In the genomic region with DNA sequence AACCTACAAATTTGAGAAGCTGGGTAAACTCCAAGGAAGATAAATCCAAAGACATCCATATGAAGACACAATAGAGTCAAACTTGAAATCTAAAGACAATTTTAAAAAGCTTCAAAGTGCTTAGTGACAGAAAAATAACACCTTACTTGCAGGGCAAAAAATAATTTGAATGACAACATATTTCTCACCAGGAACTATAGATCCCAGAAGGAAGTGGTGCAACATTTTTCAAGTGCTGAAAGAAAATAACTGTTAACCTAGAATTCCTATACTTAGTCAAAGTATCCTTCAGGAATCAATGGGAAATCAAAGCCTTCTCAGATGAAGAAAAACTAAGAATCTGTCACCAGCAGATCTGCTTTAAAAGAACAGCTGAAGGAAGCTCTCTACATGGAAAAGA, we compare ENCODE assay signal across 26 cellular contexts.
"Had no signal": no experiment of that assay in that cellular context is flagged by ENCODE, and none has a peak within 500 bp of the region (broad histone marks: within the 10 kb centered on the region; RNA-seq: fewer than 3 reads in every experiment).

No MANE protein-coding gene starts in this region.

- H3K9me3 Mint-ChIP-seq: effector memory CD8-positive, alpha-beta T cell had no signal

- FAIRE-seq: colon, endometrium, keratinocyte had no signal

- DNase-seq: effector CD8-positive, alpha-beta T cell; effector memory CD8-positive, alpha-beta T cell; endodermal cell; erythroblast; esophagus squamous epithelium; foreskin fibroblast; foreskin melanocyte; gastrocnemius medialis; glutamatergic neuron; head of caudate nucleus; heart right ventricle; hippocampal formation; left cardiac atrium; left lung; left ventricle myocardium superior; lower lobe of right lung; mesendoderm; midbrain; naive thymus-derived CD4-positive, alpha-beta T cell had no signal

- H3K9me3 ChIP-seq: esophagus squamous epithelium, gastrocnemius medialis had no signal

- H3K27ac ChIP-seq: coronary artery, epithelial cell of prostate, esophagus squamous epithelium, gastrocnemius medialis, heart right ventricle, left lung, lower lobe of right lung had no signal

- H3K4me1 Mint-ChIP-seq: endodermal cell; naive thymus-derived CD4-positive, alpha-beta T cell had no signal

- ATAC-seq: effector memory CD8-positive, alpha-beta T cell; esophagus mucosa; gastrocnemius medialis; heart right ventricle; left cardiac atrium; left lung; left ventricle myocardium superior; lower lobe of right lung; naive thymus-derived CD4-positive, alpha-beta T cell had no signal

- H3K4me3 ChIP-seq: coronary artery, esophagus squamous epithelium, gastrocnemius medialis, heart right ventricle, left lung, lower lobe of right lung had no signal

- H3K4me3 Mint-ChIP-seq: effector memory CD8-positive, alpha-beta T cell; endodermal cell; memory B cell; naive thymus-derived CD4-positive, alpha-beta T cell had no signal

- H3K27ac Mint-ChIP-seq: effector memory CD8-positive, alpha-beta T cell; endodermal cell; memory B cell; naive thymus-derived CD4-positive, alpha-beta T cell had no signal

- H3K36me3 ChIP-seq: esophagus squamous epithelium, gastrocnemius medialis, heart right ventricle, left lung, lower lobe of right lung had no signal

- H3K27me3 Mint-ChIP-seq: effector memory CD8-positive, alpha-beta T cell; memory B cell had no signal

- H3K4me1 ChIP-seq: esophagus squamous epithelium, gastrocnemius medialis, lower lobe of right lung had no signal

- H3K36me3 Mint-ChIP-seq: naive thymus-derived CD4-positive, alpha-beta T cell had no signal

- H3K27me3 ChIP-seq: esophagus squamous epithelium, gastrocnemius medialis, heart right ventricle, left lung had no signal
